In genomic region chr11:11798586-11799438, GRCh38 we compare ENCODE assay signal across 8 cellular contexts. TPM values are rescaled to one million over a fixed set of nuclear protein-coding genes. Genes with fewer than 3 reads are reported as not detected.
DNase-seq lines count a peak whose midpoint lies in the region; ATAC-seq, FAIRE-seq and TF ChIP-seq lines count a peak whose summit lies in the region.

No MANE protein-coding gene starts in this region.

- FAIRE-seq in bronchial epithelial cell (lab: Jason Lieb, UNC), result peak; percentile 81

- POLR2A ChIA-PET in BJ (lab: Charles Lee), result no interaction called here

- H3K36me3 ChIP-seq in BJ (ENCODE audit: control insufficient read depth, insufficient read depth, low read length), result no peaks in the 10 kb centered on the region
- H3K36me3 ChIP-seq in bronchial epithelial cell (ENCODE audit: control insufficient read depth, insufficient read depth, low read length), result no peaks in the 10 kb centered on the region

- TF ChIP-seq CTCF in BJ (IDR thresholded peaks at IDR 0.05; ENCODE audit: insufficient read depth, low read depth, low read length), result peak; percentile 94
- TF ChIP-seq CTCF in bronchial epithelial cell (IDR thresholded peaks at IDR 0.05; ENCODE audit: insufficient read depth, low read length, severe bottlenecking), result peak; percentile 82

- CTCF ChIA-PET in BJ (lab: Yijun Ruan, JAX), result interaction anchor here (0.6 to 5.0 kb wide), 37 partner anchors 8 to 771 kb away, joined by 3 to 55 read pairs (median 3); no protein-coding TSS in a partner anchor

- DNase-seq in BJ (ENCODE audit: low read depth) (no peak), NCI-H1048 (lab: John Stamatoyannopoulos, UW) (peak; percentile 41), bronchial epithelial cell (ENCODE audit: low read depth) (peak; percentile 71), left kidney (ENCODE audit: low read depth, low spot score) (peak; percentile 86), GOT3 (lab: John Stamatoyannopoulos, UW) (no peak)
- DNase-seq in activated CD4-positive, CD25-positive, alpha-beta regulatory T cell (lab: John Stamatoyannopoulos, UW), result peak; percentile 33 to 50 (median 38)
- peak; percentile 30 to 62 (median 60) for DNase-seq in stimulated activated CD4-positive, alpha-beta T cell treated with anti-CD3 and anti-CD28 coated beads, TNF-alpha, amount 100 ng/mL, for 1 hour (ENCODE audit: low read depth in 3 of 3, low spot score in 1 of 3)

- peak; percentile 68 for ATAC-seq in GM19351 (IDR thresholded peaks at IDR 0.05; ENCODE audit: unreplicated experiment)

- H3K4me3 ChIP-seq in BJ (ENCODE audit: low read depth, low read length) (no peak overlapping the region), bronchial epithelial cell (ENCODE audit: low read depth, low read length) (no peak overlapping the region)

- peaks cover 2% of the 10 kb centered on the region; the same call in 1 of the 2 replicates for H3K27me3 ChIP-seq in BJ (ENCODE audit: control insufficient read depth, insufficient read depth, low read length)
- no peaks in the 10 kb centered on the region for H3K27me3 ChIP-seq in bronchial epithelial cell (ENCODE audit: control insufficient read depth, insufficient read depth, low read length)

RNA-seq across cellular contexts. Expression of gene USP47, which starts 43.0 kb away (rescaled TPM):
- 15.0 and 22.1 TPM in 2 replicates for polyA plus RNA-seq in BJ (2011; rRNA removed)
- polyA minus RNA-seq in BJ (2011; rRNA and poly(A)+ RNA removed), result 15.7 and 23.0 TPM in 2 replicates
- 54.0 and 73.2 TPM in 2 replicates for total RNA-seq in bronchial epithelial cell

Comparison
In these comparisons a context has a peak if more than half of its experiments do, and no peak if none do; other contexts are left out.
1. DNase-seq: peak in NCI-H1048 (single experiment), activated CD4-positive, CD25-positive, alpha-beta regulatory T cell (4 of 4), bronchial epithelial cell (single experiment), left kidney (single experiment) and stimulated activated CD4-positive, alpha-beta T cell treated with anti-CD3 and anti-CD28 coated beads, TNF-alpha, amount 100 ng/mL, for 1 hour (3 of 3); none in BJ (single experiment) and GOT3 (single experiment).